ENCODE assay signal across 15 cellular contexts in the genomic region with DNA sequence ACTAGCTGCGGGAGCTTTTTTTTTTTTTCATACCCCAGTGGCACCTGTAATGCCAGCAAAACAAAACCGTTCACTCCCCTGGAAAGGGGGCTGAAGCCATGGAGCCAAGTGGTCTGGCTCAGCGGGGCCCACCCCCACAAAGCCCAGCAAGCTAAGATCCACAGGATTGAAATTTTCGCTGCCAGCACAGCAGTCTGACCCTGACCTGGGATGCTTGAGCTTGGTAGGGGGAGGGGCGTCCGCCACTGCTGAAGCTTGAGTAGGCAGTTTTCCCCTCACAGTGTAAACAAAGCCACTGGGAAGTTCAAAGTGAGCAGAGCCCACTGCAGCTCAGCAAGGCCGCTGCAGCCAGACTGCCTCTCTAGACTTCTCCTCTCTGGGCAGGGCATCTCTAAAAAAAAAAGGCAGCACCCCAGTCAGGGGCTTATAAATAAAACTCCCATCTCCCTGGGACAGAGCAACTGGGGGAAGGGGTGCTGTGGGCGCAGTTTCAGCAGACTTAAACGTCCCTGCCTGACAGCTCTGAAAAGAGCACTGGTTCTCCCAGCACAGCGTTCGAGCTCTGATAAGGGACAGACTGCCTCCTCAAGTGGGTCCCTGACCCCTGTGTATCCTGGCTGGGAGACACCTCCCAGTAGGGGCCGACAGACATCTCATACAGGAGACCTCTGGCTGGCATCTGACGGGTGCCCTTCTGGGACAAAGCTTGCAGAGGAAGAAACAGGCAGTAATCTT. TPM values are rescaled to one million over a fixed set of nuclear protein-coding genes. Genes with fewer than 3 reads are reported as not detected.
A peak's percentile ranks its signal among the peaks of the same experiment; 100 is the strongest.
DNase-seq lines count a peak whose midpoint lies in the region; ATAC-seq and TF ChIP-seq lines count a peak whose summit lies in the region.
"Had no signal": no experiment of that assay in that cellular context is flagged by ENCODE, and none has a peak within 500 bp of the region (broad histone marks: within the 10 kb centered on the region; RNA-seq: fewer than 3 reads in every experiment).

No MANE protein-coding gene starts in this region.

- no peak for ATAC-seq in GM21737 (IDR thresholded peaks at IDR 0.05; ENCODE audit: unreplicated experiment)
- ATAC-seq: activated naive CD4-positive, alpha-beta T cell treated with anti-CD3 and anti-CD28 coated beads, Interleukin-2, amount 50 U/mL, for 72 hours had no signal

- H3K9me3 ChIP-seq in HUES64 (ENCODE audit: insufficient read depth, low read depth, low read length) (no peaks in the 10 kb centered on the region), adrenal gland (replicated peaks in 1 of 3) (no peaks in the 10 kb centered on the region), iPS DF 6.9 (ENCODE audit: control insufficient read depth, insufficient read depth, low read length) (no peaks in the 10 kb centered on the region), ovary (no peaks in the 10 kb centered on the region)
- H3K9me3 ChIP-seq: stomach had no signal

- TF ChIP-seq EP300 in ovary (IDR thresholded peaks at IDR 0.05): no peak

- TF ChIP-seq POLR2A in adrenal gland (IDR thresholded peaks at IDR 0.05) (no peak), ovary (IDR thresholded peaks at IDR 0.05) (no peak)

- in situ Hi-C loops in KBM-7 (cut with MboI; ENCODE audit: low pct_unique_long_range_greater_than_20kb, low sequenced_read_pairs): no loop called here

- H3K36me3 ChIP-seq in HUES64 (ENCODE audit: insufficient read depth, low read length) (peaks cover 19% of the 10 kb centered on the region), adrenal gland (replicated peaks in 1 of 2) (peaks cover 0 to 12% of the 10 kb centered on the region in 2 donors), iPS DF 6.9 (ENCODE audit: control insufficient read depth, insufficient read depth, low read length) (no peaks in the 10 kb centered on the region), ovary (no peaks in the 10 kb centered on the region)

- H3K27me3 ChIP-seq in HUES64 (ENCODE audit: insufficient read depth, low read length) (no peaks in the 10 kb centered on the region), adrenal gland (no peaks in the 10 kb centered on the region), iPS DF 6.9 (ENCODE audit: control insufficient read depth, insufficient read depth, low read length) (no peaks in the 10 kb centered on the region), ovary (no peaks in the 10 kb centered on the region)
- H3K27me3 ChIP-seq: stomach had no signal

- TF ChIP-seq CTCF in adrenal gland (IDR thresholded peaks at IDR 0.05): no peak
- no peak for TF ChIP-seq CTCF in ovary (IDR thresholded peaks at IDR 0.05)

- H3K4me1 ChIP-seq in HUES64 (ENCODE audit: insufficient read depth, low read length) (peaks cover 11% of the 10 kb centered on the region; the same call in 1 of the 2 replicates), adrenal gland (replicated peaks in 1 of 2) (peaks cover 0 to 6% of the 10 kb centered on the region in 2 donors), iPS DF 6.9 (ENCODE audit: control insufficient read depth, insufficient read depth, low read length) (peaks cover 2% of the 10 kb centered on the region), ovary (ENCODE audit: insufficient read depth) (peaks cover 6% of the 10 kb centered on the region)

- H3K9ac ChIP-seq in HUES64 (ENCODE audit: low read depth, low read length): 0 out of 2 replicates have a peak overlapping the region, but pooled peaks have one; percentile 0
- H3K9ac ChIP-seq: KMS-11 had no signal

- peak; percentile 33 to 75 (median 60) for DNase-seq in adrenal gland
- DNase-seq in iPS DF 6.9 (ENCODE audit: low read depth, low spot score): peak; percentile 25
- DNase-seq in ovary: peak; percentile 53 to 81 (median 76)
- DNase-seq in D341Med (ENCODE audit: low spot score): no peak
- no peak for DNase-seq in T-helper 2 cell
- no peak for DNase-seq in KBM-7
- DNase-seq: activated CD4-positive, alpha-beta T cell treated with anti-CD3 and anti-CD28 coated beads, Interleukin-2, amount 50 U/mL, for 48 hours; activated T-cell treated with anti-CD3 and anti-CD28 coated beads, Interleukin-2, amount 50 U/mL, for 24 hours; effector memory CD4-positive, alpha-beta T cell; NCI-H1436 treated with DMSO at 0.1 percent for 48 hours; stomach had no signal

- 42% methylated on average over 13 of the region's 13 CpGs for WGBS in HUES64
- 26 to 42% (median 31%) methylated on average over 12 to 13 of the region's 13 CpGs for WGBS in adrenal gland, 4 donors
- no CpG with 5 or more reads among the region's 13 CpGs for WGBS in iPS DF 6.9 (ENCODE audit: insufficient coverage, insufficient read length)
- WGBS in ovary, 3 donors: 12 to 20% (median 16%) methylated on average over 13 of the region's 13 CpGs

- no peak overlapping the region for H3K4me3 ChIP-seq in HUES64 (ENCODE audit: low read length)
- peak overlapping the region in 1 of 4 donors; percentile 43 for H3K4me3 ChIP-seq in adrenal gland
- H3K4me3 ChIP-seq in iPS DF 6.9 (ENCODE audit: low read length): no peak overlapping the region
- no peak overlapping the region for H3K4me3 ChIP-seq in ovary
- H3K4me3 ChIP-seq: stomach had no signal

- H3K27ac ChIP-seq in HUES64 (ENCODE audit: low read depth, low read length): peak overlapping the region; percentile 58; the same call in 1 of the 2 replicates
- H3K27ac ChIP-seq in adrenal gland: no peak overlapping the region
- H3K27ac ChIP-seq in iPS DF 6.9 (ENCODE audit: low read length): no peak overlapping the region
- peak overlapping the region in 1 of 2 donors; percentile 70 for H3K27ac ChIP-seq in ovary
- H3K27ac ChIP-seq: KMS-11, stomach had no signal

- intact Hi-C loops in adrenal gland (cut with DNase I): no loop called here
- intact Hi-C loops in ovary (cut with DNase I): no loop called here

RNA-seq across cellular contexts. Expression of a gene that starts 31.6 kb away (rescaled TPM):
- polyA plus RNA-seq in HUES64 (2013, experiment 1 of 2): 39.4 TPM
- 36.8 TPM for polyA plus RNA-seq in HUES64 (2013, experiment 2 of 2)
- total RNA-seq in adrenal gland: 10 to 100 TPM; 41.0 to 57.9 (median 45.4) TPM
- 10 to 100 TPM; 15.6 to 44.8 (median 25.9) TPM for polyA plus RNA-seq in adrenal gland
- total RNA-seq in ovary: 10 to 100 TPM; 33.5 to 54.0 (median 52.2) TPM
- polyA plus RNA-seq in ovary: 10 to 100 TPM; 23.6 to 45.5 TPM

RNA-seq across cellular contexts. Expression of a gene that starts 31.9 kb away (rescaled TPM):
- polyA plus RNA-seq in HUES64 (2013, experiment 1 of 2): 3.4 TPM
- 2.0 TPM for polyA plus RNA-seq in HUES64 (2013, experiment 2 of 2)
- total RNA-seq in adrenal gland: 1 to 10 TPM; 1.9 to 6.8 (median 2.7) TPM
- 1 to 10 TPM in 1 of 3 donors, under 1 TPM in 2; 0.61 to 5.7 (median 0.64) TPM for polyA plus RNA-seq in adrenal gland
- total RNA-seq in ovary: 10 to 100 TPM in 1 of 7 donors, 1 to 10 TPM in 6; 5.5 to 13.3 (median 6.9) TPM
- polyA plus RNA-seq in ovary: 1 to 10 TPM; 1.1 to 1.6 TPM

RNA-seq across cellular contexts. Expression of a gene that starts 42.4 kb away (rescaled TPM):
- polyA plus RNA-seq in HUES64 (2013, experiment 1 of 2): 4.4 TPM
- 3.4 TPM for polyA plus RNA-seq in HUES64 (2013, experiment 2 of 2)
- 10 to 100 TPM; 11.1 to 24.4 (median 18.1) TPM for total RNA-seq in adrenal gland
- polyA plus RNA-seq in adrenal gland: 10 to 100 TPM in 1 of 3 donors, 1 to 10 TPM in 2; 2.5 to 17.1 (median 5.9) TPM
- total RNA-seq in ovary: 10 to 100 TPM; 19.5 to 27.9 (median 21.5) TPM
- polyA plus RNA-seq in ovary: 10 to 100 TPM in 1 of 2 donors, 1 to 10 TPM in 1; 7.5 to 17.3 TPM

Comparison
In these comparisons a context has a peak if more than half of its experiments do, and no peak if none do; other contexts are left out.
1. DNase-seq: peak in adrenal gland (7 of 7), iPS DF 6.9 (single experiment) and ovary (5 of 5); none in D341Med (single experiment), T-helper 2 cell (0 of 5) and KBM-7 (single experiment).